ENCODE assay signal across 1 cellular context in genomic region chr7:141974831-141975230, GRCh38.
TF ChIP-seq lines count a peak whose summit lies in the region.

No MANE protein-coding gene starts in this region.

TF ChIP-seq in HCT116, 20 proteins besides CTCF, POLR2A, EP300 and RAD21 (continued from another document):
- TF ChIP-seq EGR1 (IDR thresholded peaks at IDR 0.05; ENCODE audit: low read depth), result no peak
- no peak for TF ChIP-seq MAX (IDR thresholded peaks at IDR 0.05)
